In the genomic region with DNA sequence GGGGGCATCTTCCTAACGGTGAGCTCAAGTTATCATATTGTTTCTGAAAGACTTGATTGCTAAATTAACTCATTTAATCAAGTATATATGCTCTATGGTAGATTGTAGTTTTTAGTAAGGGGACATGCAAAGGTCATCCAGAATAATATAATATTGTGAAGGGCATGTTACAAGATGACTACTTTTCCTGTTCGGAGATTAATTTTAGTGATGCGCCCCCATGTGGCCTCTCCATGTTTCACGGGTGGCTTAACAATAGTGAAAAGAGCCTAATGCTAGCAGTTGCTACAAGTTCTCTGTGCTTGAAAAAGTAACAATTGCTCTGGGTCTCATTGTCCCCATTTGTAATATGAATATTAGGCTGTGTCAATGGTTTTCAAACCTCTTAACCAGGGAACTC, we compare ENCODE assay signal across 2 cellular contexts.
A peak's percentile ranks its signal among the peaks of the same experiment; 100 is the strongest.
TF ChIP-seq lines count a peak whose summit lies in the region.

No MANE protein-coding gene starts in this region.

TF ChIP-seq in SK-N-SH, 30 proteins besides CTCF, POLR2A, EP300 and RAD21:
- no peak for TF ChIP-seq RFX5 (IDR thresholded peaks at IDR 0.05; ENCODE audit: low read length)
- TF ChIP-seq USF2 (IDR thresholded peaks at IDR 0.05; ENCODE audit: borderline replicate concordance, low read depth, low read length): no peak
- no peak for TF ChIP-seq SIN3A (IDR thresholded peaks at IDR 0.05; ENCODE audit: borderline replicate concordance, low read depth, low read length)
- TF ChIP-seq REST (IDR thresholded peaks at IDR 0.05; ENCODE audit: low read depth, low read length): no peak
- no peak for TF ChIP-seq FOXM1 (IDR thresholded peaks at IDR 0.05; ENCODE audit: low read depth)
- TF ChIP-seq SMC3 (IDR thresholded peaks at IDR 0.05; ENCODE audit: low read depth, low read length): peak; percentile 57
- no peak for TF ChIP-seq IRF3 (IDR thresholded peaks at IDR 0.05; ENCODE audit: low read depth, low read length)

TF ChIP-seq in HepG2, 621 proteins besides CTCF, POLR2A, EP300 and RAD21 (continued from another document):
- TF ChIP-seq SMC3 (IDR thresholded peaks at IDR 0.05; ENCODE audit: low read length) (peak; percentile 29; the same call in 1 of the 2 replicates), NFKB2 (CRISPR knock-in tag; IDR thresholded peaks at IDR 0.05; ENCODE audit: borderline replicate concordance) (no peak)
